Comparison of ENCODE assay signal across 1 cellular context in genomic region chr17:49230636-49231562, GRCh38.
A peak's percentile ranks its signal among the peaks of the same experiment; 100 is the strongest.
TF ChIP-seq lines count a peak whose summit lies in the region.

PHOSPHO1 (minus strand) TSS chr17:49230787; CDS start chr17:49226691, 4,096 bp downstream.

TF ChIP-seq in HepG2, 621 proteins besides CTCF, POLR2A, EP300 and RAD21 (continued from another document and continues in another):
- TF ChIP-seq IKZF5 (CRISPR knock-in tag; IDR thresholded peaks at IDR 0.05), result 0 out of 2 replicates have a peak, but pooled peaks have one; percentile 49
- TF ChIP-seq USF2 (IDR thresholded peaks at IDR 0.05; ENCODE audit: low read depth, low read length), result no peak
- 0 out of 2 replicates have a peak, but pooled peaks have one; percentile 14 for TF ChIP-seq USF2 (CRISPR knock-in tag; IDR thresholded peaks at IDR 0.05; ENCODE audit: borderline replicate concordance)
- peak; percentile 16; the same call in 1 of the 2 replicates for TF ChIP-seq SP2 (CRISPR knock-in tag; IDR thresholded peaks at IDR 0.05)
- TF ChIP-seq, protein P1, sequence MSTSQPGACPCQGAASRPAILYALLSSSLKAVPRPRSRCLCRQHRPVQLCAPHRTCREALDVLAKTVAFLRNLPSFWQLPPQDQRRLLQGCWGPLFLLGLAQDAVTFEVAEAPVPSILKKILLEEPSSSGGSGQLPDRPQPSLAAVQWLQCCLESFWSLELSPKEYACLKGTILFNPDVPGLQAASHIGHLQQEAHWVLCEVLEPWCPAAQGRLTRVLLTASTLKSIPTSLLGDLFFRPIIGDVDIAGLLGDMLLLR (CRISPR knock-in tag; IDR thresholded peaks at IDR 0.05), result 0 out of 2 replicates have a peak, but pooled peaks have one; percentile 35
- TF ChIP-seq, protein P2, sequence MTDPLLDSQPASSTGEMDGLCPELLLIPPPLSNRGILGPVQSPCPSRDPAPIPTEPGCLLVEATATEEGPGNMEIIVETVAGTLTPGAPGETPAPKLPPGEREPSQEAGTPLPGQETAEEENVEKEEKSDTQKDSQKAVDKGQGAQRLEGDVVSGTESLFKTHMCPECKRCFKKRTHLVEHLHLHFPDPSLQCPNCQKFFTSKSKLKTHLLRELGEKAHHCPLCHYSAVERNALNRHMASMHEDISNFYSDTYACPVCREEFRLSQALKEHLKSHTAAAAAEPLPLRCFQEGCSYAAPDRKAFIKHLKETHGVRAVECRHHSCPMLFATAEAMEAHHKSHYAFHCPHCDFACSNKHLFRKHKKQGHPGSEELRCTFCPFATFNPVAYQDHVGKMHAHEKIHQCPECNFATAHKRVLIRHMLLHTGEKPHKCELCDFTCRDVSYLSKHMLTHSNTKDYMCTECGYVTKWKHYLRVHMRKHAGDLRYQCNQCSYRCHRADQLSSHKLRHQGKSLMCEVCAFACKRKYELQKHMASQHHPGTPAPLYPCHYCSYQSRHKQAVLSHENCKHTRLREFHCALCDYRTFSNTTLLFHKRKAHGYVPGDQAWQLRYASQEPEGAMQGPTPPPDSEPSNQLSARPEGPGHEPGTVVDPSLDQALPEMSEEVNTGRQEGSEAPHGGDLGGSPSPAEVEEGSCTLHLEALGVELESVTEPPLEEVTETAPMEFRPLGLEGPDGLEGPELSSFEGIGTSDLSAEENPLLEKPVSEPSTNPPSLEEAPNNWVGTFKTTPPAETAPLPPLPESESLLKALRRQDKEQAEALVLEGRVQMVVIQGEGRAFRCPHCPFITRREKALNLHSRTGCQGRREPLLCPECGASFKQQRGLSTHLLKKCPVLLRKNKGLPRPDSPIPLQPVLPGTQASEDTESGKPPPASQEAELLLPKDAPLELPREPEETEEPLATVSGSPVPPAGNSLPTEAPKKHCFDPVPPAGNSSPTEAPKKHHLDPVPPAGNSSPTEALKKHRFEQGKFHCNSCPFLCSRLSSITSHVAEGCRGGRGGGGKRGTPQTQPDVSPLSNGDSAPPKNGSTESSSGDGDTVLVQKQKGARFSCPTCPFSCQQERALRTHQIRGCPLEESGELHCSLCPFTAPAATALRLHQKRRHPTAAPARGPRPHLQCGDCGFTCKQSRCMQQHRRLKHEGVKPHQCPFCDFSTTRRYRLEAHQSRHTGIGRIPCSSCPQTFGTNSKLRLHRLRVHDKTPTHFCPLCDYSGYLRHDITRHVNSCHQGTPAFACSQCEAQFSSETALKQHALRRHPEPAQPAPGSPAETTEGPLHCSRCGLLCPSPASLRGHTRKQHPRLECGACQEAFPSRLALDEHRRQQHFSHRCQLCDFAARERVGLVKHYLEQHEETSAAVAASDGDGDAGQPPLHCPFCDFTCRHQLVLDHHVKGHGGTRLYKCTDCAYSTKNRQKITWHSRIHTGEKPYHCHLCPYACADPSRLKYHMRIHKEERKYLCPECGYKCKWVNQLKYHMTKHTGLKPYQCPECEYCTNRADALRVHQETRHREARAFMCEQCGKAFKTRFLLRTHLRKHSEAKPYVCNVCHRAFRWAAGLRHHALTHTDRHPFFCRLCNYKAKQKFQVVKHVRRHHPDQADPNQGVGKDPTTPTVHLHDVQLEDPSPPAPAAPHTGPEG (CRISPR knock-in tag; IDR thresholded peaks at IDR 0.05), result 0 out of 2 replicates have a peak, but pooled peaks have one; percentile 37
- 0 out of 2 replicates have a peak, but pooled peaks have one; percentile 42 for TF ChIP-seq ZBTB42 (CRISPR knock-in tag; IDR thresholded peaks at IDR 0.05)
- TF ChIP-seq CREB1 (IDR thresholded peaks at IDR 0.05), result peak; percentile 64
- TF ChIP-seq CREB1 (CRISPR knock-in tag; IDR thresholded peaks at IDR 0.05), result no peak
- TF ChIP-seq, protein P3, sequence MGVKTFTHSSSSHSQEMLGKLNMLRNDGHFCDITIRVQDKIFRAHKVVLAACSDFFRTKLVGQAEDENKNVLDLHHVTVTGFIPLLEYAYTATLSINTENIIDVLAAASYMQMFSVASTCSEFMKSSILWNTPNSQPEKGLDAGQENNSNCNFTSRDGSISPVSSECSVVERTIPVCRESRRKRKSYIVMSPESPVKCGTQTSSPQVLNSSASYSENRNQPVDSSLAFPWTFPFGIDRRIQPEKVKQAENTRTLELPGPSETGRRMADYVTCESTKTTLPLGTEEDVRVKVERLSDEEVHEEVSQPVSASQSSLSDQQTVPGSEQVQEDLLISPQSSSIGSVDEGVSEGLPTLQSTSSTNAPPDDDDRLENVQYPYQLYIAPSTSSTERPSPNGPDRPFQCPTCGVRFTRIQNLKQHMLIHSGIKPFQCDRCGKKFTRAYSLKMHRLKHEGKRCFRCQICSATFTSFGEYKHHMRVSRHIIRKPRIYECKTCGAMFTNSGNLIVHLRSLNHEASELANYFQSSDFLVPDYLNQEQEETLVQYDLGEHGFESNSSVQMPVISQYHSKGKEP (CRISPR knock-in tag; IDR thresholded peaks at IDR 0.05), result no peak
- no peak for TF ChIP-seq ZNF121 (CRISPR knock-in tag; IDR thresholded peaks at IDR 0.05)
- TF ChIP-seq ZNF44 (CRISPR knock-in tag; IDR thresholded peaks at IDR 0.05), result 0 out of 2 replicates have a peak, but pooled peaks have one; percentile 52
- TF ChIP-seq PRDM4 (CRISPR knock-in tag; IDR thresholded peaks at IDR 0.05; ENCODE audit: borderline replicate concordance), result no peak
- TF ChIP-seq ZNF574 (CRISPR knock-in tag; IDR thresholded peaks at IDR 0.05), result no peak
- peak; percentile 55; the same call in 1 of the 2 replicates for TF ChIP-seq ZSCAN25 (CRISPR knock-in tag; IDR thresholded peaks at IDR 0.05)
- TF ChIP-seq ZNF20 (CRISPR knock-in tag; IDR thresholded peaks at IDR 0.05), result no peak
- TF ChIP-seq ZFP36 (IDR thresholded peaks at IDR 0.05; ENCODE audit: borderline replicate concordance, low read depth, low read length, partially characterized antibody), result no peak
- TF ChIP-seq KDM5A (IDR thresholded peaks at IDR 0.05; ENCODE audit: borderline replicate concordance, low read length), result no peak
- TF ChIP-seq SP4 (CRISPR knock-in tag; IDR thresholded peaks at IDR 0.05), result peak; percentile 79
- no peak for TF ChIP-seq THYN1 (CRISPR knock-in tag; IDR thresholded peaks at IDR 0.05; ENCODE audit: borderline replicate concordance, low read depth)
- TF ChIP-seq ZNF547 (CRISPR knock-in tag; IDR thresholded peaks at IDR 0.05), result 0 out of 2 replicates have a peak, but pooled peaks have one; percentile 51
- TF ChIP-seq ZNF781 (CRISPR knock-in tag; IDR thresholded peaks at IDR 0.05; ENCODE audit: borderline replicate concordance, not compliant biosample characterization), result no peak
- no peak for TF ChIP-seq ZNF30 (CRISPR knock-in tag; IDR thresholded peaks at IDR 0.05)
- TF ChIP-seq NRL (CRISPR knock-in tag; IDR thresholded peaks at IDR 0.05; ENCODE audit: borderline replicate concordance), result peak; percentile 59; the same call in 1 of the 2 replicates
- peak; percentile 55; the same call in 1 of the 2 replicates for TF ChIP-seq ZSCAN31 (CRISPR knock-in tag; IDR thresholded peaks at IDR 0.05; ENCODE audit: low read depth)
- TF ChIP-seq IRF9 (CRISPR knock-in tag; IDR thresholded peaks at IDR 0.05; ENCODE audit: borderline replicate concordance), result 0 out of 2 replicates have a peak, but pooled peaks have one; percentile 60
- 0 out of 2 replicates have a peak, but pooled peaks have one; percentile 31 for TF ChIP-seq ZNF33B (CRISPR knock-in tag; IDR thresholded peaks at IDR 0.05)
- TF ChIP-seq SNAPC2 (CRISPR knock-in tag; IDR thresholded peaks at IDR 0.05), result no peak
- TF ChIP-seq FOXO1 (CRISPR knock-in tag; IDR thresholded peaks at IDR 0.05), result no peak
- 0 out of 2 replicates have a peak, but pooled peaks have one; percentile 48 for TF ChIP-seq ZNF274 (CRISPR knock-in tag; IDR thresholded peaks at IDR 0.05)
- 0 out of 2 replicates have a peak, but pooled peaks have one; percentile 35 for TF ChIP-seq ZNF777 (CRISPR knock-in tag; IDR thresholded peaks at IDR 0.05)
- 0 out of 2 replicates have a peak, but pooled peaks have one; percentile 6 for TF ChIP-seq PCBP1 (IDR thresholded peaks at IDR 0.05; ENCODE audit: borderline replicate concordance, low read depth, low read length)
- 0 out of 2 replicates have a peak, but pooled peaks have one; percentile 59 for TF ChIP-seq PRDM15 (CRISPR knock-in tag; IDR thresholded peaks at IDR 0.05)
